Comparison of ENCODE assay signal across 21 cellular contexts in the genomic region with DNA sequence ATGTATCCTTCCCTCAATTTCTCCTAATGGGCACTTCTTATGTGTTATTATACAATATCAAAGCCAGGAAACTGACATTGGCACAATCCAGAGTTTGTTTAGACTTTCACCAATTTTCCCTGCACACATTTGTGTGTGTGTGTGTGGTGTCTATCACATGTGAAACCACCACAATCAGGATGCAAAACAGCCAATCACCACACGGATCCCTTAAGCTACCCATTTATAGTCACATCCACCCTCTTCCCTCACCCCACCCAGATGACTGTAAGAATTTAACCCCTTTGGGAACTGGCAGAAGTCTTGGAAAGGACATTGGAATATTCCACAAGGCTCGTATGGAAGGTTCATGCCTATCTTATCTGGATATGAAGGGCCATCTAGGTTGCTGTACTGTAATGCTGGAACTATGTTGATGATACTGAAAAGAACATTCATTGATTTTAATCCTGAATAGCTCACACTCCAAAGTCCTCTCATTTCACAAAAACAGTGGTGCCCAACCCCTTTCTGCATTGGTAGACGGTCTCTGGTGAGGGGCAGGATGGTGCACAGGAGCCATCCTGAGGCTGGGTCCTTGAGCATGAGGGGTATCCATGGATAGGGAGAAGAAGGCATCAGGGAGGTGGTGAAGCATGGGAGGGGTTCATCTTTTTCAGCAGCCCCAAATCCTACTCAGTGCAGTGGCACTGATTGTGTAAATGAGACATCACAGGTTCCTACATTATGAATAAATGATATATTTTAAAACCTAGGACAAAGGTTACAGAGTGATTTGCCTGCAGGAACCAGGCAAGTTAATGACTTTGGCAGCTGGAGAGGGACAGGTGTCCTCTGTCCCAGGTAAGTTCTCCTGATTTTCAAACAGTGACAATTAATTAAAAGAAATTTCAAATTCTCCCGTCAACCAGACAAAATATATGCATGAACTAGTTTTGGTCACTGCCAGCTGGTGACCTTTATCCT. TPM values are rescaled to one million over a fixed set of nuclear protein-coding genes. Genes with fewer than 3 reads are reported as not detected.
DNase-seq lines count a peak whose midpoint lies in the region; ATAC-seq, FAIRE-seq and TF ChIP-seq lines count a peak whose summit lies in the region.
"Had no signal": no experiment of that assay in that cellular context is flagged by ENCODE, and none has a peak within 500 bp of the region (broad histone marks: within the 10 kb centered on the region; RNA-seq: fewer than 3 reads in every experiment).

No MANE protein-coding gene starts in this region.

- H3K36me3 ChIP-seq in duodenal mucosa (ENCODE audit: control insufficient read depth in 1 of 2, insufficient read depth in 2 of 2, low read length in 2 of 2): no peaks in the 10 kb centered on the region
- H3K36me3 ChIP-seq in mucosa of descending colon (ENCODE audit: low read depth): no peaks in the 10 kb centered on the region
- no peaks in the 10 kb centered on the region for H3K36me3 ChIP-seq in small intestine (ENCODE audit: control insufficient read depth in 2 of 2, insufficient read depth in 2 of 2, low read length in 2 of 2)
- no peaks in the 10 kb centered on the region for H3K36me3 ChIP-seq in hepatocyte (replicated peaks; ENCODE audit: insufficient read depth, low read depth)
- H3K36me3 ChIP-seq: BLaER1 had no signal

- H3K79me2 ChIP-seq in hepatocyte: no peaks in the 10 kb centered on the region

- H3K4me2 ChIP-seq in hepatocyte: no peak overlapping the region
- H3K4me2 ChIP-seq: A549, BLaER1 had no signal

- H4K20me1 ChIP-seq in hepatocyte (ENCODE audit: insufficient read depth, poor library complexity, severe bottlenecking): no peaks in the 10 kb centered on the region
- H4K20me1 ChIP-seq: BLaER1 had no signal

- H3K4me3 ChIP-seq in duodenal mucosa (ENCODE audit: low read depth in 1 of 2, low read length in 2 of 2): peak overlapping the region; percentile 16 to 23
- H3K4me3 ChIP-seq in mucosa of descending colon: no peak overlapping the region
- no peak overlapping the region for H3K4me3 ChIP-seq in small intestine (ENCODE audit: low read depth in 1 of 2, low read length in 2 of 2)
- no peak overlapping the region for H3K4me3 ChIP-seq in hepatocyte
- H3K4me3 ChIP-seq: A549, BLaER1 had no signal

- H3K9me2 ChIP-seq in hepatocyte (replicated peaks; ENCODE audit: insufficient read depth): no peaks in the 10 kb centered on the region

- H2AFZ ChIP-seq in hepatocyte: no peak overlapping the region

- H3K27me3 ChIP-seq in duodenal mucosa (ENCODE audit: control insufficient read depth in 1 of 2, insufficient read depth in 2 of 2, low read length in 2 of 2) (no peaks in the 10 kb centered on the region), small intestine (ENCODE audit: control insufficient read depth in 2 of 2, insufficient read depth in 2 of 2, low read length in 2 of 2) (peaks cover 0 to 2% of the 10 kb centered on the region in 2 donors), hepatocyte (no peaks in the 10 kb centered on the region)
- H3K27me3 ChIP-seq: BLaER1 had no signal

- H3K4me1 ChIP-seq in duodenal mucosa (ENCODE audit: control insufficient read depth in 1 of 2, insufficient read depth in 2 of 2, low read length in 2 of 2) (peaks cover 57 to 59% of the 10 kb centered on the region in 2 donors), mucosa of descending colon (ENCODE audit: low read depth) (peaks cover 36% of the 10 kb centered on the region), small intestine (ENCODE audit: control insufficient read depth in 2 of 2, insufficient read depth in 1 of 2, low read depth in 1 of 2, low read length in 1 of 2) (peaks cover 0 to 19% of the 10 kb centered on the region in 2 donors), hepatocyte (ENCODE audit: insufficient read depth) (no peaks in the 10 kb centered on the region)
- H3K4me1 ChIP-seq: A549, BLaER1 had no signal

- peak overlapping the region in 1 of 2 donors; percentile 50 for H3K9ac ChIP-seq in duodenal mucosa (ENCODE audit: low read depth in 1 of 2, low read length in 2 of 2)
- H3K9ac ChIP-seq: BLaER1 had no signal

- no peaks in the 10 kb centered on the region for H3K9me3 ChIP-seq in duodenal mucosa (ENCODE audit: control insufficient read depth in 1 of 2, low read length in 2 of 2)
- no peaks in the 10 kb centered on the region for H3K9me3 ChIP-seq in mucosa of descending colon
- H3K9me3 ChIP-seq in small intestine (ENCODE audit: control insufficient read depth, low read depth): no peaks in the 10 kb centered on the region
- H3K9me3 ChIP-seq in hepatocyte (ENCODE audit: low read depth): no peaks in the 10 kb centered on the region
- H3K9me3 ChIP-seq: BLaER1 had no signal

- peak overlapping the region; percentile 62 for H3K27ac ChIP-seq in duodenal mucosa (ENCODE audit: low read depth, low read length)
- H3K27ac ChIP-seq in small intestine (ENCODE audit: low read depth in 1 of 2, low read length in 1 of 2): peak overlapping the region; percentile 79 to 98
- H3K27ac ChIP-seq in hepatocyte: no peak overlapping the region
- H3K27ac ChIP-seq: 22Rv1, A549, BLaER1 had no signal

- DNase-seq in NCI-H526 (lab: John Stamatoyannopoulos, UW) (peak; percentile 19 to 52), NCI-H526 treated with DMSO at 0.1 percent for 48 hours (lab: John Stamatoyannopoulos, UW) (no peak), mucosa of descending colon (no peak), small intestine (peak; percentile 98), midbrain (lab: John Stamatoyannopoulos, UW) (no peak), hepatocyte (ENCODE audit: low spot score) (no peak), ACHN (no peak)
- DNase-seq: Calu3; CD4-positive, alpha-beta memory T cell; DMS79 treated with DMSO at 0.1 percent for 48 hours; GF-D8; GOT3; H7; HFFc6 had no signal

- intact Hi-C loops in mucosa of descending colon (cut with DNase I, micrococcal nuclease): no loop called here

- in situ Hi-C loops in ACHN (cut with HindIII; ENCODE audit: low pct_ligation_motif_present, low pct_unique_long_range_greater_than_20kb, low sequenced_read_pairs): no loop called here

- TF ChIP-seq CTCF in mucosa of descending colon (IDR thresholded peaks at IDR 0.05) (no peak), hepatocyte (IDR thresholded peaks at IDR 0.05; ENCODE audit: poor library complexity) (no peak)

- WGBS in small intestine, 3 donors: 12 to 55% (median 24%) methylated on average over 4 of the region's 4 CpGs
- 76% methylated on average over 4 of the region's 4 CpGs for WGBS in hepatocyte (ENCODE audit: low lambda C conversion rate, missing lambda C conversion rate)

- peak; percentile 55 for ATAC-seq in mucosa of descending colon
- ATAC-seq: A549, HCT116 had no signal

- FAIRE-seq in small intestine (lab: Jason Lieb, UNC): no peak
- FAIRE-seq: A549 had no signal

RNA-seq across cellular contexts. Expression of a gene that starts 12.1 kb away (rescaled TPM):
- total RNA-seq in mucosa of descending colon (not detected), hepatocyte (0.12 TPM in 1 of 2 replicates, not detected in the other)
- polyA plus RNA-seq in small intestine (under 1 TPM in 1 of 3 donors, not detected in 2; 0.03 TPM), hepatocyte (not detected in 2 replicates)
- total RNA-seq: Calu3; CD4-positive, alpha-beta memory T cell; HFFc6 had no signal
- polyA plus RNA-seq: AG04450; CD14-positive monocyte; CD4-positive, alpha-beta memory T cell had no signal

RNA-seq across cellular contexts. Expression of a gene that starts 23.9 kb away (rescaled TPM):
- total RNA-seq in mucosa of descending colon (100 to 1,000 TPM; 134 to 467 (median 136) TPM), hepatocyte (12.0 and 12.8 TPM in 2 replicates)
- polyA plus RNA-seq in small intestine (100 to 1,000 TPM in 2 of 3 donors, 10 to 100 TPM in 1; 29.6 to 439 (median 165) TPM), hepatocyte (8.8 and 11.6 TPM in 2 replicates)
- total RNA-seq: CD4-positive, alpha-beta memory T cell; H7; HFFc6 had no signal
- polyA plus RNA-seq: AG04450; CD14-positive monocyte; CD4-positive, alpha-beta memory T cell had no signal

Comparison
In these comparisons a context has a peak if more than half of its experiments do, and no peak if none do; other contexts are left out.
1. DNase-seq: peak in NCI-H526 (2 of 2) and small intestine (single experiment); none in NCI-H526 treated with DMSO at 0.1 percent for 48 hours (single experiment), mucosa of descending colon (0 of 3), midbrain (single experiment), hepatocyte (single experiment) and ACHN (single experiment).
2. H3K4me3 ChIP-seq: peak in duodenal mucosa (2 of 2); none in mucosa of descending colon (single experiment), small intestine (0 of 2) and hepatocyte (single experiment).